24 cellular contexts compared by ENCODE assay signal in the genomic region with DNA sequence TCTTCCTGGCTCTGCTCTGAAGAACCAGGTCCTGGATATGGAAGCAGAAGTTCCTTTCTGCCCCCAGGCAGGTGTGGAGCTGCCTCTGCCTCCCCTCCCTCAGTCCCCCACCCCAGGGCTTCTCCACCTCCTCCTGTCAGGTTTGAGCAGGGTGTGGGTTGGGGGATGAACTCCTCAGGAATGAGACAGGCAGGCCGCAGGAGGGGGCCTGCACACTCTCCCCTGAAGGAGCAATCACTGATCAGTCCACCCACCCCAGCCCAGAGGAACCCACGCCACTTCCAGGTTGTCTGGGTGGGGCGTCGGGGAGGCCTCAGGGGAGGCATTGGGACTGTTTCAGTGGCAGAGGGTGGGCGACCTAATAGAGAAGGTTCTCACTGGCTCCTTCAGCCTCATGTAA. TPM values are rescaled to one million over a fixed set of nuclear protein-coding genes. Genes with fewer than 3 reads are reported as not detected.
"Had no signal": no experiment of that assay in that cellular context is flagged by ENCODE, and none has a peak within 500 bp of the region (broad histone marks: within the 10 kb centered on the region; RNA-seq: fewer than 3 reads in every experiment).

No MANE protein-coding gene starts in this region.

- FAIRE-seq: colon had no signal

- H3K4me1 ChIP-seq: body of pancreas, gastroesophageal sphincter, prostate gland, uterus had no signal

- DNase-seq: activated CD4-positive, alpha-beta T cell treated with anti-CD3 and anti-CD28 coated beads, Interleukin-2, amount 10 ng/mL, durations not matched to agents 7 days and 5 days; activated CD8-positive, alpha-beta T cell treated with anti-CD3 and anti-CD28 coated beads, Interleukin-2, amount 10 ng/mL, durations not matched to agents 7 days and 5 days; activated naive CD4-positive, alpha-beta T cell treated with anti-CD3 and anti-CD28 coated beads for 36 hours; activated T-cell treated with anti-CD3 and anti-CD28 coated beads, Interleukin-2, amount 50 U/mL, for 24 hours; body of pancreas; effector memory CD8-positive, alpha-beta T cell; immature natural killer cell; natural killer cell; stimulated activated CD4-positive, alpha-beta T cell treated with anti-CD3 and anti-CD28 coated beads, Interleukin-12 subunit alpha, Interleukin-12 subunit beta, amount 100 ng/mL, for 4 hours; stimulated activated CD4-positive, alpha-beta T cell treated with anti-CD3 and anti-CD28 coated beads, Interleukin-4, amount 100 ng/mL, for 4 hours; SW 1271; T-helper 17 cell had no signal

- H3K4me3 ChIP-seq: body of pancreas, cardiac muscle cell, gastroesophageal sphincter, lung, prostate gland, SK-N-MC, tibial nerve, uterus had no signal

- H3K27me3 ChIP-seq: body of pancreas, cardiac muscle cell, tibial nerve, uterus had no signal

- ATAC-seq: activated CD4-positive, CD25-positive, alpha-beta regulatory T cell treated with anti-CD3 and anti-CD28 coated beads, Interleukin-2, amount 50 U/mL, for 24 hours; activated CD8-positive, alpha-beta T cell treated with anti-CD3 and anti-CD28 coated beads, Interleukin-2, amount 10 ng/mL, durations not matched to agents 7 days and 5 days; body of pancreas; effector memory CD8-positive, alpha-beta T cell; gastroesophageal sphincter; left lobe of liver; natural killer cell; T-helper 17 cell had no signal

- H3K9me3 ChIP-seq: body of pancreas, gastroesophageal sphincter, prostate gland, tibial nerve, uterus had no signal

- H3K36me3 ChIP-seq: cardiac muscle cell, gastroesophageal sphincter, prostate gland, tibial nerve, uterus had no signal

- H3K27ac ChIP-seq: body of pancreas, cardiac muscle cell, gastroesophageal sphincter, prostate gland, SK-N-MC, uterus had no signal

RNA-seq across cellular contexts. Expression of gene FAIM2, which starts 26.6 kb away (rescaled TPM):
- total RNA-seq: dermis microvascular lymphatic vessel endothelial cell, kidney epithelial cell, left lobe of liver had no signal
